ENCODE assay signal across 4 cellular contexts in genomic region chr9:93341820-93342219, GRCh38.
A peak's percentile ranks its signal among the peaks of the same experiment; 100 is the strongest.
DNase-seq lines count a peak whose midpoint lies in the region; ATAC-seq and TF ChIP-seq lines count a peak whose summit lies in the region.
"Not testable (repeated sequence)": the region's sequence is repeated elsewhere in the genome, so short reads cannot be mapped to it uniquely, and the experiment has no call there.

No MANE protein-coding gene starts in this region.

- BruUV-seq in OCI-LY7 (replicated peaks; lab: Mats Ljungman, UMichigan): not testable (repeated sequence)

- WGBS in trophoblast cell (ENCODE audit: extremely low coverage, insufficient coverage, insufficient read length): no CpG with 5 or more reads among the region's 5 CpGs

- not testable (repeated sequence) for H4K20me1 ChIP-seq in Karpas-422 (ENCODE audit: insufficient read depth, low read depth, low read length); OCI-LY7 (ENCODE audit: insufficient read depth, low read length)

- not testable (repeated sequence) for H4K12ac ChIP-seq in trophoblast cell (ENCODE audit: low read depth, low read length)

- not testable (repeated sequence) for H3K36me3 ChIP-seq in Karpas-422 (ENCODE audit: insufficient read depth, low read length); OCI-LY7 (ENCODE audit: insufficient read depth, low read length); trophoblast cell (ENCODE audit: control insufficient read depth in 1 of 2, insufficient read depth in 2 of 2, low read length in 2 of 2)

- not testable (repeated sequence) for H3K27ac ChIP-seq in Karpas-422 (ENCODE audit: low read length); OCI-LY7 (ENCODE audit: low read depth, low read length, poor library complexity, severe bottlenecking); trophoblast cell (ENCODE audit: low read depth, low read length)

- H3K79me1 ChIP-seq in trophoblast cell (ENCODE audit: low read length): not testable (repeated sequence)

- H3K14ac ChIP-seq in trophoblast cell (ENCODE audit: low read length): not testable (repeated sequence)

- not testable (repeated sequence) for H2AK5ac ChIP-seq in trophoblast cell (ENCODE audit: low read length)

- H3K9me2 ChIP-seq in Karpas-422 (replicated peaks; ENCODE audit: insufficient read depth, low read length); OCI-LY7 (ENCODE audit: insufficient read depth, low read length): not testable (repeated sequence)

- POLR2A ChIA-PET in OCI-LY7 (lab: Charles Lee): interaction anchor here (0.5 to 0.9 kb wide), 4 partner anchors 10 to 364 kb away, joined by 3 to 5 read pairs (median 4); no protein-coding TSS in a partner anchor

- not testable (repeated sequence) for H2BK5ac ChIP-seq in trophoblast cell (ENCODE audit: low read depth, low read length, poor library complexity)

- not testable (repeated sequence) for H2BK12ac ChIP-seq in trophoblast cell (ENCODE audit: low read length)

- H3K4me2 ChIP-seq in Karpas-422 (ENCODE audit: low read depth, low read length, poor library complexity, severe bottlenecking); OCI-LY7 (ENCODE audit: low read length); trophoblast cell (ENCODE audit: low read length): not testable (repeated sequence)

- not testable (repeated sequence) for H4K91ac ChIP-seq in trophoblast cell (ENCODE audit: low read depth, low read length)

- not testable (repeated sequence) for H4K8ac ChIP-seq in trophoblast cell (ENCODE audit: low read depth, low read length)

- CTCF ChIA-PET in OCI-LY7 (lab: Charles Lee; ENCODE audit: unreplicated experiment): not testable (repeated sequence)

- H3K18ac ChIP-seq in trophoblast cell (ENCODE audit: low read length): not testable (repeated sequence)

- H3K9me3 ChIP-seq in Karpas-422 (ENCODE audit: low read length): not testable (repeated sequence)
- H3K9me3 ChIP-seq in OCI-LY7 (ENCODE audit: low read length) (peaks cover 17% of the 10 kb centered on the region; the same call in 1 of the 2 replicates), trophoblast cell (ENCODE audit: insufficient read depth, low read depth, low read length) (peaks cover 15% of the 10 kb centered on the region)

- DNase-seq in Karpas-422: peak; percentile 37
- peak; percentile 27 for DNase-seq in OCI-LY7 (ENCODE audit: low spot score)
- DNase-seq in left colon: not testable (repeated sequence)
- DNase-seq in trophoblast cell: peak; percentile 45 to 84

- not testable (repeated sequence) for H3K27me3 ChIP-seq in Karpas-422 (ENCODE audit: low read length)
- peaks cover 14% of the 10 kb centered on the region for H3K27me3 ChIP-seq in trophoblast cell (ENCODE audit: insufficient read depth, low read length)

- not testable (repeated sequence) for H3K9ac ChIP-seq in Karpas-422 (ENCODE audit: low read length); trophoblast cell (ENCODE audit: low read length)

- H3K79me2 ChIP-seq in Karpas-422 (ENCODE audit: low read length); OCI-LY7 (ENCODE audit: insufficient read depth, low read depth, low read length); trophoblast cell (ENCODE audit: control insufficient read depth, insufficient read depth, low read length, poor library complexity): not testable (repeated sequence)

- not testable (repeated sequence) for H3K4me1 ChIP-seq in Karpas-422 (ENCODE audit: low read length); OCI-LY7 (ENCODE audit: insufficient read depth, low read length, poor library complexity, severe bottlenecking); trophoblast cell (ENCODE audit: control insufficient read depth in 1 of 2, insufficient read depth in 2 of 2, low read length in 2 of 2)

- TF ChIP-seq CTCF in OCI-LY7 (conservative IDR thresholded peaks at IDR 0.05; ENCODE audit: low read length): not testable (repeated sequence)

- ATAC-seq in left colon: peak; percentile 82

- not testable (repeated sequence) for H2AFZ ChIP-seq in Karpas-422 (ENCODE audit: low read length); OCI-LY7 (ENCODE audit: low read length); trophoblast cell (ENCODE audit: insufficient read depth, low read length, poor library complexity)

- intact Hi-C loops in OCI-LY7 (cut with micrococcal nuclease; ENCODE audit: unreplicated experiment); left colon (cut with DNase I, micrococcal nuclease): not testable (repeated sequence)

- H3K23ac ChIP-seq in trophoblast cell (ENCODE audit: low read length): not testable (repeated sequence)

- not testable (repeated sequence) for H3K4me3 ChIP-seq in Karpas-422 (ENCODE audit: low read length); OCI-LY7 (ENCODE audit: low read depth, low read length, poor library complexity, severe bottlenecking); trophoblast cell (ENCODE audit: low read depth, low read length)

- not testable (repeated sequence) for H2BK120ac ChIP-seq in trophoblast cell (ENCODE audit: insufficient read depth, low read length, poor library complexity)

- not testable (repeated sequence) for H3K4ac ChIP-seq in trophoblast cell (ENCODE audit: low read depth, low read length)
